ENCODE assay signal across 8 cellular contexts in genomic region chr11:116772443-116773202, GRCh38. TPM values are rescaled to one million over a fixed set of nuclear protein-coding genes. Genes with fewer than 3 reads are reported as not detected.
DNase-seq lines count a peak whose midpoint lies in the region; ATAC-seq and TF ChIP-seq lines count a peak whose summit lies in the region.

BUD13 (minus strand) TSS chr11:116772987; CDS start chr11:116772964, 23 bp downstream.

- H2AFZ ChIP-seq in SK-N-SH (ENCODE audit: low read depth): peak within 1 kb of the TSS; percentile 98

- TF ChIP-seq RAD21 in SK-N-SH (IDR thresholded peaks at IDR 0.05; ENCODE audit: low read length): no peak

- H3K79me2 ChIP-seq in SK-N-SH (ENCODE audit: insufficient read depth): peaks cover 39% of the 10 kb centered on the region

- TF ChIP-seq EP300 in SK-N-SH (IDR thresholded peaks at IDR 0.05; ENCODE audit: borderline replicate concordance in 1 of 2, low read depth in 1 of 2, low read length in 1 of 2): no peak; a peak in 1 of 4 replicates

- no peaks in the 10 kb centered on the region for H3K27me3 ChIP-seq in SK-N-SH (ENCODE audit: insufficient read depth)
- no peaks in the 10 kb centered on the region for H3K27me3 ChIP-seq in testis

- CTCF ChIA-PET in HEK293 (lab: Yijun Ruan, JAX) (interaction anchor here (0.6 to 1.3 kb wide), 2 partner anchors 8 to 15 kb away, joined by 3 to 5 read pairs; no protein-coding TSS in a partner anchor), SK-N-SH (lab: Yijun Ruan, JAX) (interaction anchor here (1.0 to 1.4 kb wide), 4 partner anchors 15 to 334 kb away, joined by 3 to 4 read pairs (median 3); partner anchors contain the start of gene ZPR1)

- no peaks in the 10 kb centered on the region for H3K9me3 ChIP-seq in HEK293 (ENCODE audit: control insufficient read depth, insufficient read depth, low read depth, low read length)
- H3K9me3 ChIP-seq in SK-N-SH: no peaks in the 10 kb centered on the region
- no peaks in the 10 kb centered on the region for H3K9me3 ChIP-seq in testis

- intact Hi-C loops in testis (cut with DNase I; ENCODE audit: low total_unique reads): no loop called here

- H3K27ac ChIP-seq in HEK293 (ENCODE audit: extremely low read depth, low read depth, low read length) (peak within 1 kb of the TSS; percentile 83), SK-N-SH (ENCODE audit: low read depth in 2 of 2, low read length in 1 of 2) (peak within 1 kb of the TSS; percentile 84 to 95), testis (peak within 1 kb of the TSS; percentile 94 to 96)

- H4K20me1 ChIP-seq in SK-N-SH (ENCODE audit: insufficient read depth): no peaks in the 10 kb centered on the region

- H3K36me3 ChIP-seq in HEK293 (ENCODE audit: control insufficient read depth in 2 of 2, insufficient read depth in 1 of 2, low read length in 2 of 2) (peaks cover 0 to 38% of the 10 kb centered on the region in 2 experiments), SK-N-SH (replicated peaks in 1 of 2; ENCODE audit: control insufficient read depth in 1 of 2, insufficient read depth in 2 of 2, low read length in 1 of 2) (peaks cover 11 to 23% of the 10 kb centered on the region in 2 experiments), testis (ENCODE audit: low read depth, missing control alignments) (no peaks in the 10 kb centered on the region)

- H3K9me2 ChIP-seq in SK-N-SH: no peaks in the 10 kb centered on the region

- no peak for TF ChIP-seq POLR2A in testis (IDR thresholded peaks at IDR 0.05)

- peaks cover 4% of the 10 kb centered on the region; the same call in 1 of the 2 replicates for H3K4me1 ChIP-seq in HEK293 (ENCODE audit: control insufficient read depth, insufficient read depth, low read length)
- H3K4me1 ChIP-seq in SK-N-SH (ENCODE audit: control insufficient read depth in 1 of 2, insufficient read depth in 2 of 2, low read depth in 1 of 2, low read length in 1 of 2): peaks cover 8% of the 10 kb centered on the region in 2 experiments; a peak in 3 of 4 replicates
- peaks cover 12% of the 10 kb centered on the region for H3K4me1 ChIP-seq in testis

- H3K4me3 ChIP-seq in HEK293 (ENCODE audit: low read depth, low read length) (peak within 1 kb of the TSS; percentile 96), SK-N-SH (ENCODE audit: low read depth in 2 of 2, low read length in 1 of 2) (peak within 1 kb of the TSS; percentile 93 to 98), testis (peak within 1 kb of the TSS; percentile 97 to 98)

- ATAC-seq in omental fat pad (ENCODE audit: low FRiP score): peak; percentile 81

- DNase-seq in GM04503 (ENCODE audit: low read depth) (peak; percentile 31), MV-4-11 (lab: John Stamatoyannopoulos, UW) (peak; percentile 81), SK-N-SH (peak; percentile 96), globus pallidus (ENCODE audit: low spot score) (peak; percentile 84), omental fat pad (ENCODE audit: low spot score) (peak; percentile 77), testis (peak; percentile 92)
- DNase-seq in activated naive CD4-positive, alpha-beta T cell treated with anti-CD3 and anti-CD28 coated beads, Interleukin-2, amount 50 U/mL, for 16 hours: peak; percentile 96

- H3K4me2 ChIP-seq in SK-N-SH: peak within 1 kb of the TSS; percentile 81

- 2% methylated on average over 47 of the region's 73 CpGs for WGBS in SK-N-SH (ENCODE audit: low lambda C conversion rate)
- WGBS in testis, 2 donors: 1% methylated on average over 18 to 66 of the region's 73 CpGs

- POLR2A ChIA-PET in HEK293 (lab: Yijun Ruan, JAX): interaction anchor here (1.4 to 1.8 kb wide), 2 partner anchors 15 to 327 kb away, joined by 4 to 14 read pairs; partner anchors contain the start of gene ZPR1
- POLR2A ChIA-PET in SK-N-SH (lab: Yijun Ruan, JAX): interaction anchor here (1.2 kb wide), 1 partner anchor 460 kb away, joined by 3 read pairs; the partner anchor contains the start of gene RNF214

- TF ChIP-seq CTCF in HEK293 (tag by site-specific recombination; IDR thresholded peaks at IDR 0.05) (no peak), SK-N-SH (IDR thresholded peaks at IDR 0.05) (no peak), omental fat pad (IDR thresholded peaks at IDR 0.05) (no peak), testis (IDR thresholded peaks at IDR 0.05) (no peak)

- H3F3A ChIP-seq in SK-N-SH (replicated peaks; ENCODE audit: insufficient read depth): peaks cover 21% of the 10 kb centered on the region

- H3K9ac ChIP-seq in SK-N-SH: peak within 1 kb of the TSS; percentile 96

TF ChIP-seq in HEK293, 187 proteins besides CTCF, POLR2A, EP300 and RAD21 (continues in another document):
- TF ChIP-seq KLF16 (tag by site-specific recombination; IDR thresholded peaks at IDR 0.05): peak; percentile 65; the same call in 1 of the 2 replicates
- TF ChIP-seq ZNF16 (tag by site-specific recombination; IDR thresholded peaks at IDR 0.05; ENCODE audit: low read depth): no peak
- peak; percentile 92 for TF ChIP-seq ZXDB (tag by site-specific recombination; IDR thresholded peaks at IDR 0.05)
- TF ChIP-seq ZNF561 (tag by site-specific recombination; IDR thresholded peaks at IDR 0.05; ENCODE audit: borderline replicate concordance): 0 out of 2 replicates have a peak, but pooled peaks have one; percentile 33
- TF ChIP-seq, protein P1, sequence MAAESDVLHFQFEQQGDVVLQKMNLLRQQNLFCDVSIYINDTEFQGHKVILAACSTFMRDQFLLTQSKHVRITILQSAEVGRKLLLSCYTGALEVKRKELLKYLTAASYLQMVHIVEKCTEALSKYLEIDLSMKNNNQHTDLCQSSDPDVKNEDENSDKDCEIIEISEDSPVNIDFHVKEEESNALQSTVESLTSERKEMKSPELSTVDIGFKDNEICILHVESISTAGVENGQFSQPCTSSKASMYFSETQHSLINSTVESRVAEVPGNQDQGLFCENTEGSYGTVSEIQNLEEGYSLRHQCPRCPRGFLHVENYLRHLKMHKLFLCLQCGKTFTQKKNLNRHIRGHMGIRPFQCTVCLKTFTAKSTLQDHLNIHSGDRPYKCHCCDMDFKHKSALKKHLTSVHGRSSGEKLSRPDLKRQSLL (tag by site-specific recombination; IDR thresholded peaks at IDR 0.05): peak; percentile 22; the same call in 1 of the 2 replicates
- TF ChIP-seq ZNF362 (tag by site-specific recombination; IDR thresholded peaks at IDR 0.05): no peak

TF ChIP-seq in SK-N-SH, 30 proteins besides CTCF, POLR2A, EP300 and RAD21 (continues in another document):
- TF ChIP-seq POLR2AphosphoS5 (IDR thresholded peaks at IDR 0.05; ENCODE audit: low read depth, low read length) (peak; percentile 93), MEF2A (IDR thresholded peaks at IDR 0.05; ENCODE audit: borderline replicate concordance, low read depth) (no peak), TAF1 (IDR thresholded peaks at IDR 0.05; ENCODE audit: borderline replicate concordance, low read depth, low read length) (peak; percentile 86), USF2 (IDR thresholded peaks at IDR 0.05; ENCODE audit: borderline replicate concordance, low read depth, low read length) (no peak), RCOR1 (IDR thresholded peaks at IDR 0.05; ENCODE audit: low read length) (0 out of 2 replicates have a peak, but pooled peaks have one; percentile 29), FOXJ3 (CRISPR knock-in tag; IDR thresholded peaks at IDR 0.05) (no peak), SMC3 (IDR thresholded peaks at IDR 0.05; ENCODE audit: low read depth, low read length) (no peak), TCF12 (IDR thresholded peaks at IDR 0.05) (peak; percentile 30; the same call in 1 of the 2 replicates), SIN3A (IDR thresholded peaks at IDR 0.05; ENCODE audit: borderline replicate concordance, low read depth, low read length) (0 out of 2 replicates have a peak, but pooled peaks have one; percentile 25), TEAD4 (IDR thresholded peaks at IDR 0.05; ENCODE audit: borderline replicate concordance, insufficient read depth) (no peak), ELF1 (IDR thresholded peaks at IDR 0.05) (peak; percentile 80), JUND (IDR thresholded peaks at IDR 0.05) (no peak), YY1 (IDR thresholded peaks at IDR 0.05; ENCODE audit: low read depth) (peak; percentile 95), NRF1 (IDR thresholded peaks at IDR 0.05; ENCODE audit: low read depth, low read length) (no peak), GABPA (IDR thresholded peaks at IDR 0.05; ENCODE audit: low read depth) (peak; percentile 73), CHD2 (IDR thresholded peaks at IDR 0.05; ENCODE audit: low read length, partially characterized antibody) (peak; percentile 93), FOXM1 (IDR thresholded peaks at IDR 0.05; ENCODE audit: low read depth) (no peak)
- TF ChIP-seq, protein P2, sequence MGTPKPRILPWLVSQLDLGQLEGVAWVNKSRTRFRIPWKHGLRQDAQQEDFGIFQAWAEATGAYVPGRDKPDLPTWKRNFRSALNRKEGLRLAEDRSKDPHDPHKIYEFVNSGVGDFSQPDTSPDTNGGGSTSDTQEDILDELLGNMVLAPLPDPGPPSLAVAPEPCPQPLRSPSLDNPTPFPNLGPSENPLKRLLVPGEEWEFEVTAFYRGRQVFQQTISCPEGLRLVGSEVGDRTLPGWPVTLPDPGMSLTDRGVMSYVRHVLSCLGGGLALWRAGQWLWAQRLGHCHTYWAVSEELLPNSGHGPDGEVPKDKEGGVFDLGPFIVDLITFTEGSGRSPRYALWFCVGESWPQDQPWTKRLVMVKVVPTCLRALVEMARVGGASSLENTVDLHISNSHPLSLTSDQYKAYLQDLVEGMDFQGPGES (IDR thresholded peaks at IDR 0.05; ENCODE audit: low read depth, low read length): no peak
- TF ChIP-seq, protein P3, sequence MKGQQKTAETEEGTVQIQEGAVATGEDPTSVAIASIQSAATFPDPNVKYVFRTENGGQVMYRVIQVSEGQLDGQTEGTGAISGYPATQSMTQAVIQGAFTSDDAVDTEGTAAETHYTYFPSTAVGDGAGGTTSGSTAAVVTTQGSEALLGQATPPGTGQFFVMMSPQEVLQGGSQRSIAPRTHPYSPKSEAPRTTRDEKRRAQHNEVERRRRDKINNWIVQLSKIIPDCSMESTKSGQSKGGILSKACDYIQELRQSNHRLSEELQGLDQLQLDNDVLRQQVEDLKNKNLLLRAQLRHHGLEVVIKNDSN (IDR thresholded peaks at IDR 0.05; ENCODE audit: borderline replicate concordance, low read depth): no peak

RNA-seq across cellular contexts. Expression of gene BUD13, which starts in this region (rescaled TPM):
- polyA plus RNA-seq in SK-N-SH (2012; rRNA removed): 15.5 and 15.9 TPM in 2 replicates
- 14.7 and 17.3 TPM in 2 replicates for polyA plus RNA-seq in SK-N-SH (2012; cell fraction: cytosol; rRNA removed)
- polyA plus RNA-seq in SK-N-SH (2012; cell fraction: nucleus; rRNA removed): 20.6 and 23.7 TPM in 2 replicates
- 10 to 100 TPM in 3 of 4 donors, 1 to 10 TPM in 1; 9.7 to 18.8 (median 12.0) TPM for total RNA-seq in omental fat pad
- 10 to 100 TPM; 25.9 to 32.0 TPM for total RNA-seq in testis
- 47.2 TPM for polyA plus RNA-seq in testis (ENCODE audit: insufficient read depth, low read depth, low replicate concordance)

Comparison
In these comparisons a context has a peak if more than half of its experiments do, and no peak if none do; other contexts are left out.
1. Peak in every context shown above with its lines: DNase-seq, ATAC-seq, H3K4me3 ChIP-seq and H3K27ac ChIP-seq.
2. DNase-seq: peak in every context shown above with its lines; median percentile 96 in SK-N-SH; 96 in activated naive CD4-positive, alpha-beta T cell treated with anti-CD3 and anti-CD28 coated beads, Interleukin-2, amount 50 U/mL, for 16 hours; 92 in testis; 84 in globus pallidus; 81 in MV-4-11; 77 in omental fat pad; 31 in GM04503.